In the genomic region with DNA sequence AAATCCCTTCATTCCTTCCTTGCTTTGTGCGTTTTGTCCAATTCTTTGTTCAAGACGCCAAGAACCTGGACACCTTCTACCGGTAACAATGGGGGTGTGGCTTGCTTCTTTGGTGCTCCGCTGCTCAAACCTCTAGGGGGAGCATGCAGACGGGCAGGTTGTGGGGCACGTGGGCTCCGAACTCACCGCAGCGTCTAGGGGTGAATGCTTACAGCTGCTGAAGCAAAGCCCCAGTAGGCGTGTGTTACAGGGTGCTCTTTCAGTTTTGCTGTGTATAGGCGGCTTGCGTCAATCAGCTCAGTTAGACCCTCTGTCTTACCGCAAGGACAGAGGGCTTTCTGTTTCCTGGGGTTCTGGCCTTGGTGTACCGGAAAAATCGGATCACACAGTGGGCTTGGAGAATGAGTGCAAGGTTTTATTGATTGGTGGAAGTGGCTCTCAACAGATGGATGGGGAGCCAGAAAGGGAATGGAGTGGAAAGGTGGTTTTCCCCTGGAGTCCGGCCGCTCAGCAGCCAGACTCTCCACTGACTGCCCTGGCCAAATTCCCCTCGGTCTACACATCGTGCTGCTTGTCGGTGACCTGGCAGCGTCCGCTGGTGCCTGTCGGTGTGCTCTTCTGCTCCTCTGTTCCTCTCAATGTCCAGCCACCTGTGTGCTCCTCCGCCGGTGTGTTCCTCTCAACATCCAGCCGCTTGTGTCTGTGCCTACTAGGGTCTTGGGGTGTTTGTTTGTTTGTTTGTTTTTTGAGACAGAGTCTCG, we compare ENCODE assay signal across 8 cellular contexts. TPM values are rescaled to one million over a fixed set of nuclear protein-coding genes. Genes with fewer than 3 reads are reported as not detected.
DNase-seq lines count a peak whose midpoint lies in the region; ATAC-seq, FAIRE-seq and TF ChIP-seq lines count a peak whose summit lies in the region.

No MANE protein-coding gene starts in this region.

- WGBS in HepG2 (ENCODE audit: low lambda C conversion rate), result 50% methylated on average over 27 of the region's 27 CpGs

- in situ Hi-C loops in HepG2 (cut with HindIII; ENCODE audit: extremely low pct_ligation_motif_present, low pct_unique_long_range_greater_than_20kb), result no loop called here

- DNase-seq in DMS79 treated with DMSO at 0.1 percent for 48 hours (lab: John Stamatoyannopoulos, UW) (peak; percentile 84), SKM-1 treated with dmso at 0.1 percent for 144 hours (lab: John Stamatoyannopoulos, UW; ENCODE audit: unreplicated experiment) (peak; percentile 83), HepG2 (ENCODE audit: low spot score) (peak; percentile 33), frontal cortex (ENCODE audit: low spot score in 2 of 2) (no peak)
- peak; percentile 89 for DNase-seq in Jurkat, Clone E6-1 (ENCODE audit: low read depth, low spot score)
- peak; percentile 58 for DNase-seq in activated naive CD8-positive, alpha-beta T cell treated with anti-CD3 and anti-CD28 coated beads, Interleukin-2, amount 50 U/mL, for 16 hours (ENCODE audit: low read depth, low spot score)
- peak; percentile 62 to 68 for DNase-seq in stimulated activated CD8-positive, alpha-beta memory T cell treated with anti-CD3 and anti-CD28 coated beads, Interleukin-2, amount 100 ng/mL, for 48 hours (ENCODE audit: low read depth in 2 of 2)

- H3K4me2 ChIP-seq in HepG2 (ENCODE audit: low read depth, low read length), result peak overlapping the region; percentile 51

- no peaks in the 10 kb centered on the region for H3K36me3 ChIP-seq in HepG2 (replicated peaks in 1 of 2; ENCODE audit: control insufficient read depth in 1 of 2, insufficient read depth in 2 of 2, low read length in 2 of 2)

- ATAC-seq in GM21390 (IDR thresholded peaks at IDR 0.05; ENCODE audit: unreplicated experiment) (peak; percentile 77), HepG2 (peak; percentile 83)

- no peak overlapping the region for H3K27ac ChIP-seq in HepG2 (ENCODE audit: extremely low read length, insufficient read depth, low read length)

- intact Hi-C loops in HepG2 (cut with micrococcal nuclease; ENCODE audit: unreplicated experiment), result no loop called here

- no peaks in the 10 kb centered on the region for H3K79me2 ChIP-seq in HepG2 (ENCODE audit: insufficient read depth, low read length)

- CTCF ChIA-PET in HepG2 (lab: Yijun Ruan, JAX; ENCODE audit: low intra/inter-chr PET ratio, low total read pairs), result no interaction called here

- FAIRE-seq in HepG2 (lab: Jason Lieb, UNC) (no peak), frontal cortex (lab: Jason Lieb, UNC) (no peak)

- H3K9ac ChIP-seq in HepG2 (ENCODE audit: insufficient read depth, low read depth, low read length), result no peak overlapping the region

- peaks cover 0 to 14% of the 10 kb centered on the region in 2 experiments; a peak in 2 of 5 replicates for H3K27me3 ChIP-seq in HepG2 (ENCODE audit: control insufficient read depth in 1 of 2, insufficient read depth in 2 of 2, low read length in 2 of 2)

- BruUV-seq in HepG2 (replicated peaks; lab: Mats Ljungman, UMichigan), result no TSS peak

- no peak for TF ChIP-seq POLR2A in HepG2 (IDR thresholded peaks at IDR 0.05; ENCODE audit: insufficient read depth in 1 of 2, low read depth in 2 of 2, low read length in 2 of 2)

- no peaks in the 10 kb centered on the region for H4K20me1 ChIP-seq in HepG2 (ENCODE audit: insufficient read depth, low read length)

- H3K4me1 ChIP-seq in HepG2 (ENCODE audit: insufficient read depth, low read length), result peaks cover 14% of the 10 kb centered on the region

- POLR2A ChIA-PET in HepG2 (lab: Yijun Ruan, JAX), result no interaction called here

- H2AFZ ChIP-seq in HepG2 (ENCODE audit: low read length), result no peak overlapping the region

- no peak for TF ChIP-seq RAD21 in HepG2 (CRISPR knock-in tag; IDR thresholded peaks at IDR 0.05)

- peak; percentile 69 for TF ChIP-seq CTCF in HepG2 (CRISPR knock-in tag; IDR thresholded peaks at IDR 0.05)

- H3K4me3 ChIP-seq in Jurkat, Clone E6-1 (ENCODE audit: low read length), result peak overlapping the region; percentile 86
- H3K4me3 ChIP-seq in HepG2 (replicated peaks in 1 of 3; ENCODE audit: insufficient read depth in 1 of 3, low read depth in 2 of 3, low read length in 3 of 3), result peak overlapping the region in 1 of 3 experiments; percentile 7; a peak in 2 of 6 replicates

- TF ChIP-seq EP300 in HepG2 (IDR thresholded peaks at IDR 0.05; ENCODE audit: low read depth in 2 of 2, low read length in 2 of 2), result no peak
- TF ChIP-seq EP300 in HepG2 (CRISPR knock-in tag; IDR thresholded peaks at IDR 0.05; ENCODE audit: borderline replicate concordance), result no peak

- H3K9me3 ChIP-seq in HepG2 (ENCODE audit: low read length), result peaks cover 7% of the 10 kb centered on the region

RNA-seq across cellular contexts. Expression of gene LRRC34, which starts 1.2 kb away (rescaled TPM):
- polyA plus RNA-seq in Jurkat, Clone E6-1 (2012; ENCODE audit: insufficient read depth, insufficient read length), result 7.4 TPM
- total RNA-seq in HepG2 (2016; rRNA removed; fragmentation: Illumina TruSeq; extraction: Trizol), result not detected in 2 replicates
- not detected in 2 replicates for total RNA-seq in HepG2 (2016; cell fraction: cytosol; rRNA removed; fragmentation: Illumina TruSeq; extraction: Trizol; ENCODE audit: low read depth)
- total RNA-seq in HepG2 (2016; cell fraction: insoluble cytoplasmic fraction; rRNA removed; fragmentation: Illumina TruSeq; extraction: Trizol), result not detected in 2 replicates
- total RNA-seq in HepG2 (2016; cell fraction: membrane; rRNA removed; fragmentation: Illumina TruSeq; extraction: Trizol), result not detected in 2 replicates
- not detected in 2 replicates for total RNA-seq in HepG2 (2016; cell fraction: nucleus; rRNA removed; fragmentation: Illumina TruSeq; extraction: Trizol)
- not detected in 2 replicates for polyA plus RNA-seq in HepG2 (2011; rRNA removed)
- not detected in 2 replicates for polyA plus RNA-seq in HepG2 (2011; cell fraction: cytosol; rRNA removed)
- not detected in 2 replicates for polyA plus RNA-seq in HepG2 (2011; cell fraction: nucleus; rRNA removed)
- 0.11 TPM in 1 of 2 replicates, not detected in the other for polyA plus RNA-seq in HepG2 (2012)
- not detected in 2 replicates for polyA plus RNA-seq in HepG2 (2016; cell fraction: cytosol; fragmentation: Illumina TruSeq; extraction: Trizol; ENCODE audit: low read depth)
- polyA plus RNA-seq in HepG2 (2016; cell fraction: insoluble cytoplasmic fraction; fragmentation: Illumina TruSeq; extraction: Trizol; ENCODE audit: low read depth), result not detected in 2 replicates
- not detected in 2 replicates for polyA plus RNA-seq in HepG2 (2016; cell fraction: membrane; fragmentation: Illumina TruSeq; extraction: Trizol; ENCODE audit: low read depth)
- not detected in 2 replicates for polyA plus RNA-seq in HepG2 (2016; cell fraction: nucleus; fragmentation: Illumina TruSeq; extraction: Trizol; ENCODE audit: insufficient read depth, low read depth)
- not detected in 2 replicates for polyA minus RNA-seq in HepG2 (2011; rRNA and poly(A)+ RNA removed; ENCODE audit: low replicate concordance)
- not detected in 2 replicates for polyA minus RNA-seq in HepG2 (2011; cell fraction: cytosol; rRNA and poly(A)+ RNA removed)
- not detected in 2 replicates for polyA minus RNA-seq in HepG2 (2011; cell fraction: nucleus; rRNA and poly(A)+ RNA removed)
- 5.3 TPM for total RNA-seq in frontal cortex

RNA-seq across cellular contexts. Expression of gene LRRIQ4, which starts 1.3 kb away (rescaled TPM):
- not detected for polyA plus RNA-seq in Jurkat, Clone E6-1 (2012; ENCODE audit: insufficient read depth, insufficient read length)
- not detected in 2 replicates for total RNA-seq in HepG2 (2016; rRNA removed; fragmentation: Illumina TruSeq; extraction: Trizol)
- total RNA-seq in HepG2 (2016; cell fraction: cytosol; rRNA removed; fragmentation: Illumina TruSeq; extraction: Trizol; ENCODE audit: low read depth), result not detected in 2 replicates
- not detected in 2 replicates for total RNA-seq in HepG2 (2016; cell fraction: insoluble cytoplasmic fraction; rRNA removed; fragmentation: Illumina TruSeq; extraction: Trizol)
- not detected in 2 replicates for total RNA-seq in HepG2 (2016; cell fraction: membrane; rRNA removed; fragmentation: Illumina TruSeq; extraction: Trizol)
- not detected in 2 replicates for total RNA-seq in HepG2 (2016; cell fraction: nucleus; rRNA removed; fragmentation: Illumina TruSeq; extraction: Trizol)
- polyA plus RNA-seq in HepG2 (2011; rRNA removed), result not detected in 2 replicates
- not detected in 2 replicates for polyA plus RNA-seq in HepG2 (2011; cell fraction: cytosol; rRNA removed)
- polyA plus RNA-seq in HepG2 (2011; cell fraction: nucleus; rRNA removed), result not detected in 2 replicates
- not detected in 2 replicates for polyA plus RNA-seq in HepG2 (2012)
- not detected in 2 replicates for polyA plus RNA-seq in HepG2 (2016; cell fraction: cytosol; fragmentation: Illumina TruSeq; extraction: Trizol; ENCODE audit: low read depth)
- polyA plus RNA-seq in HepG2 (2016; cell fraction: insoluble cytoplasmic fraction; fragmentation: Illumina TruSeq; extraction: Trizol; ENCODE audit: low read depth), result not detected in 2 replicates
- not detected in 2 replicates for polyA plus RNA-seq in HepG2 (2016; cell fraction: membrane; fragmentation: Illumina TruSeq; extraction: Trizol; ENCODE audit: low read depth)
- not detected in 2 replicates for polyA plus RNA-seq in HepG2 (2016; cell fraction: nucleus; fragmentation: Illumina TruSeq; extraction: Trizol; ENCODE audit: insufficient read depth, low read depth)
- polyA minus RNA-seq in HepG2 (2011; rRNA and poly(A)+ RNA removed; ENCODE audit: low replicate concordance), result not detected in 2 replicates
- polyA minus RNA-seq in HepG2 (2011; cell fraction: cytosol; rRNA and poly(A)+ RNA removed), result not detected in 2 replicates
- not detected in 2 replicates for polyA minus RNA-seq in HepG2 (2011; cell fraction: nucleus; rRNA and poly(A)+ RNA removed)
- 0.82 TPM for total RNA-seq in frontal cortex

RNA-seq across cellular contexts. Expression of gene MYNN, which starts 40.7 kb away (rescaled TPM):
- 12.8 TPM for polyA plus RNA-seq in Jurkat, Clone E6-1 (2012; ENCODE audit: insufficient read depth, insufficient read length)
- total RNA-seq in HepG2 (2016; rRNA removed; fragmentation: Illumina TruSeq; extraction: Trizol) (17.6 and 23.7 TPM in 2 replicates), frontal cortex (44.4 TPM)
- total RNA-seq in HepG2 (2016; cell fraction: cytosol; rRNA removed; fragmentation: Illumina TruSeq; extraction: Trizol; ENCODE audit: low read depth), result 3.2 and 3.3 TPM in 2 replicates
- total RNA-seq in HepG2 (2016; cell fraction: insoluble cytoplasmic fraction; rRNA removed; fragmentation: Illumina TruSeq; extraction: Trizol), result 15.9 and 24.4 TPM in 2 replicates
- 7.9 and 9.4 TPM in 2 replicates for total RNA-seq in HepG2 (2016; cell fraction: membrane; rRNA removed; fragmentation: Illumina TruSeq; extraction: Trizol)
- total RNA-seq in HepG2 (2016; cell fraction: nucleus; rRNA removed; fragmentation: Illumina TruSeq; extraction: Trizol), result 16.4 and 19.9 TPM in 2 replicates
- polyA plus RNA-seq in HepG2 (2011; rRNA removed), result 8.7 and 10.4 TPM in 2 replicates
- 3.4 and 4.8 TPM in 2 replicates for polyA plus RNA-seq in HepG2 (2011; cell fraction: cytosol; rRNA removed)
- 7.6 and 7.8 TPM in 2 replicates for polyA plus RNA-seq in HepG2 (2011; cell fraction: nucleus; rRNA removed)
- 8.0 and 8.3 TPM in 2 replicates for polyA plus RNA-seq in HepG2 (2012)
- 1.8 TPM in 2 replicates for polyA plus RNA-seq in HepG2 (2016; cell fraction: cytosol; fragmentation: Illumina TruSeq; extraction: Trizol; ENCODE audit: low read depth)
- polyA plus RNA-seq in HepG2 (2016; cell fraction: insoluble cytoplasmic fraction; fragmentation: Illumina TruSeq; extraction: Trizol; ENCODE audit: low read depth), result 14.0 and 15.4 TPM in 2 replicates
- polyA plus RNA-seq in HepG2 (2016; cell fraction: membrane; fragmentation: Illumina TruSeq; extraction: Trizol; ENCODE audit: low read depth), result 3.1 and 3.5 TPM in 2 replicates
- 18.9 and 19.7 TPM in 2 replicates for polyA plus RNA-seq in HepG2 (2016; cell fraction: nucleus; fragmentation: Illumina TruSeq; extraction: Trizol; ENCODE audit: insufficient read depth, low read depth)
- polyA minus RNA-seq in HepG2 (2011; rRNA and poly(A)+ RNA removed; ENCODE audit: low replicate concordance), result 5.0 and 6.9 TPM in 2 replicates
- 10.0 and 11.1 TPM in 2 replicates for polyA minus RNA-seq in HepG2 (2011; cell fraction: cytosol; rRNA and poly(A)+ RNA removed)
- 38.5 and 43.5 TPM in 2 replicates for polyA minus RNA-seq in HepG2 (2011; cell fraction: nucleus; rRNA and poly(A)+ RNA removed)

RNA-seq across cellular contexts. Expression of gene ACTRT3, which starts 44.6 kb away (rescaled TPM):
- not detected for polyA plus RNA-seq in Jurkat, Clone E6-1 (2012; ENCODE audit: insufficient read depth, insufficient read length)
- total RNA-seq in HepG2 (2016; rRNA removed; fragmentation: Illumina TruSeq; extraction: Trizol) (0.97 and 1.1 TPM in 2 replicates), frontal cortex (3.3 TPM)
- total RNA-seq in HepG2 (2016; cell fraction: cytosol; rRNA removed; fragmentation: Illumina TruSeq; extraction: Trizol; ENCODE audit: low read depth), result 0.18 TPM in 1 of 2 replicates, not detected in the other
- total RNA-seq in HepG2 (2016; cell fraction: insoluble cytoplasmic fraction; rRNA removed; fragmentation: Illumina TruSeq; extraction: Trizol), result 1.0 and 1.5 TPM in 2 replicates
- 0.80 and 0.90 TPM in 2 replicates for total RNA-seq in HepG2 (2016; cell fraction: membrane; rRNA removed; fragmentation: Illumina TruSeq; extraction: Trizol)
- total RNA-seq in HepG2 (2016; cell fraction: nucleus; rRNA removed; fragmentation: Illumina TruSeq; extraction: Trizol), result 0.88 and 1.0 TPM in 2 replicates
- 0.42 and 0.47 TPM in 2 replicates for polyA plus RNA-seq in HepG2 (2011; rRNA removed)
- 0.24 and 0.41 TPM in 2 replicates for polyA plus RNA-seq in HepG2 (2011; cell fraction: cytosol; rRNA removed)
- polyA plus RNA-seq in HepG2 (2011; cell fraction: nucleus; rRNA removed), result 0.32 and 0.35 TPM in 2 replicates
- 0.44 and 0.47 TPM in 2 replicates for polyA plus RNA-seq in HepG2 (2012)
- 0.10 and 0.23 TPM in 2 replicates for polyA plus RNA-seq in HepG2 (2016; cell fraction: cytosol; fragmentation: Illumina TruSeq; extraction: Trizol; ENCODE audit: low read depth)
- polyA plus RNA-seq in HepG2 (2016; cell fraction: insoluble cytoplasmic fraction; fragmentation: Illumina TruSeq; extraction: Trizol; ENCODE audit: low read depth), result 1.4 and 1.7 TPM in 2 replicates
- 0.24 and 0.34 TPM in 2 replicates for polyA plus RNA-seq in HepG2 (2016; cell fraction: membrane; fragmentation: Illumina TruSeq; extraction: Trizol; ENCODE audit: low read depth)
- polyA plus RNA-seq in HepG2 (2016; cell fraction: nucleus; fragmentation: Illumina TruSeq; extraction: Trizol; ENCODE audit: insufficient read depth, low read depth), result 0.53 and 0.83 TPM in 2 replicates
- 2.0 and 4.0 TPM in 2 replicates for polyA minus RNA-seq in HepG2 (2011; rRNA and poly(A)+ RNA removed; ENCODE audit: low replicate concordance)
- 0.40 TPM in 1 of 2 replicates, not detected in the other for polyA minus RNA-seq in HepG2 (2011; cell fraction: cytosol; rRNA and poly(A)+ RNA removed)
- polyA minus RNA-seq in HepG2 (2011; cell fraction: nucleus; rRNA and poly(A)+ RNA removed), result 0.77 and 1.2 TPM in 2 replicates

RNA-seq across cellular contexts. Expression of gene TERC, which starts 49.1 kb away (rescaled TPM):
- polyA plus RNA-seq in Jurkat, Clone E6-1 (2012; ENCODE audit: insufficient read depth, insufficient read length), result not detected
- total RNA-seq in HepG2 (2016; rRNA removed; fragmentation: Illumina TruSeq; extraction: Trizol) (8.4 and 74.6 TPM in 2 replicates), frontal cortex (61.1 TPM)
- total RNA-seq in HepG2 (2016; cell fraction: cytosol; rRNA removed; fragmentation: Illumina TruSeq; extraction: Trizol; ENCODE audit: low read depth), result 1,250 and 1,324 TPM in 2 replicates
- 7.8 and 74.2 TPM in 2 replicates for total RNA-seq in HepG2 (2016; cell fraction: insoluble cytoplasmic fraction; rRNA removed; fragmentation: Illumina TruSeq; extraction: Trizol)
- 139 and 180 TPM in 2 replicates for total RNA-seq in HepG2 (2016; cell fraction: membrane; rRNA removed; fragmentation: Illumina TruSeq; extraction: Trizol)
- total RNA-seq in HepG2 (2016; cell fraction: nucleus; rRNA removed; fragmentation: Illumina TruSeq; extraction: Trizol), result 220 and 224 TPM in 2 replicates
- 1.3 and 2.9 TPM in 2 replicates for polyA plus RNA-seq in HepG2 (2011; rRNA removed)
- polyA plus RNA-seq in HepG2 (2011; cell fraction: cytosol; rRNA removed), result 0.36 and 3.5 TPM in 2 replicates
- 54.4 and 69.0 TPM in 2 replicates for polyA plus RNA-seq in HepG2 (2011; cell fraction: nucleus; rRNA removed)
- polyA plus RNA-seq in HepG2 (2012), result 0.50 TPM in 1 of 2 replicates, not detected in the other
- polyA plus RNA-seq in HepG2 (2016; cell fraction: cytosol; fragmentation: Illumina TruSeq; extraction: Trizol; ENCODE audit: low read depth), result 2.4 and 2.5 TPM in 2 replicates
- not detected in 2 replicates for polyA plus RNA-seq in HepG2 (2016; cell fraction: insoluble cytoplasmic fraction; fragmentation: Illumina TruSeq; extraction: Trizol; ENCODE audit: low read depth)
- polyA plus RNA-seq in HepG2 (2016; cell fraction: membrane; fragmentation: Illumina TruSeq; extraction: Trizol; ENCODE audit: low read depth), result not detected in 2 replicates
- 1.3 TPM in 1 of 2 replicates, not detected in the other for polyA plus RNA-seq in HepG2 (2016; cell fraction: nucleus; fragmentation: Illumina TruSeq; extraction: Trizol; ENCODE audit: insufficient read depth, low read depth)
- 114 and 221 TPM in 2 replicates for polyA minus RNA-seq in HepG2 (2011; rRNA and poly(A)+ RNA removed; ENCODE audit: low replicate concordance)
- 95.9 and 129 TPM in 2 replicates for polyA minus RNA-seq in HepG2 (2011; cell fraction: cytosol; rRNA and poly(A)+ RNA removed)
- polyA minus RNA-seq in HepG2 (2011; cell fraction: nucleus; rRNA and poly(A)+ RNA removed), result 257 and 332 TPM in 2 replicates

Comparison
In these comparisons a context has a peak if more than half of its experiments do, and no peak if none do; other contexts are left out.
1. DNase-seq: peak in DMS79 treated with DMSO at 0.1 percent for 48 hours (single experiment), Jurkat, Clone E6-1 (single experiment), SKM-1 treated with dmso at 0.1 percent for 144 hours (single experiment), activated naive CD8-positive, alpha-beta T cell treated with anti-CD3 and anti-CD28 coated beads, Interleukin-2, amount 50 U/mL, for 16 hours (single experiment), HepG2 (single experiment) and stimulated activated CD8-positive, alpha-beta memory T cell treated with anti-CD3 and anti-CD28 coated beads, Interleukin-2, amount 100 ng/mL, for 48 hours (2 of 2); none in frontal cortex (0 of 2).